In the genomic region with DNA sequence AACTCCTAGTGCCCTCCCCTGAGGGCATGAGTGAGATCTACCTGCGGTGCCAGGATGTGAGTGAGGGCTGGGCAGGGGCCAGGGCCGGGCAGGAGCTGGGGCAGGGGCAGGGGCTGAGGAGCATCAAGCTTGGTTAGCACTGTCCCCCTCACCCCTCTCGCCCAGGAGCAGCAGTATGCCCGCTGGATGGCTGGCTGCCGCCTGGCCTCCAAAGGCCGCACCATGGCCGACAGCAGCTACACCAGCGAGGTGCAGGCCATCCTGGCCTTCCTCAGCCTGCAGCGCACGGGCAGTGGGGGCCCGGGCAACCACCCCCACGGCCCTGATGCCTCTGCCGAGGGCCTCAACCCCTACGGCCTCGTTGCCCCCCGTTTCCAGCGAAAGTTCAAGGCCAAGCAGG, we compare ENCODE assay signal across 21 cellular contexts. TPM values are rescaled to one million over a fixed set of nuclear protein-coding genes. Genes with fewer than 3 reads are reported as not detected.
DNase-seq lines count a peak whose midpoint lies in the region; ATAC-seq, FAIRE-seq and TF ChIP-seq lines count a peak whose summit lies in the region.
"Had no signal": no experiment of that assay in that cellular context is flagged by ENCODE, and none has a peak within 500 bp of the region (broad histone marks: within the 10 kb centered on the region; RNA-seq: fewer than 3 reads in every experiment).

No MANE protein-coding gene starts in this region.

- peak overlapping the region in 2 of 10 donors; percentile 7 to 53 for H3K27ac Mint-ChIP-seq in naive thymus-derived CD8-positive, alpha-beta T cell
- H3K27ac Mint-ChIP-seq: B cell had no signal

- H4K20me1 ChIP-seq in HepG2 (ENCODE audit: insufficient read depth, low read length), result no peaks in the 10 kb centered on the region

- H3K4me2 ChIP-seq in HepG2 (ENCODE audit: low read depth, low read length), result no peak overlapping the region
- H3K4me2 ChIP-seq: A549, KMS-11 had no signal

- TF ChIP-seq POLR2A in HepG2 (IDR thresholded peaks at IDR 0.05; ENCODE audit: insufficient read depth in 1 of 2, low read depth in 2 of 2, low read length in 2 of 2) (no peak), esophagus squamous epithelium (IDR thresholded peaks at IDR 0.05) (no peak)

- no peak overlapping the region for H3K4me3 Mint-ChIP-seq in naive thymus-derived CD8-positive, alpha-beta T cell
- H3K4me3 Mint-ChIP-seq: B cell, CD14-positive monocyte had no signal

- intact Hi-C loops in Right ventricle myocardium inferior (cut with DNase I), result no loop called here
- intact Hi-C loops in HepG2 (cut with micrococcal nuclease; ENCODE audit: unreplicated experiment), result no loop called here
- intact Hi-C loops in esophagus squamous epithelium (cut with DNase I), result no loop called here

- H3K36me3 ChIP-seq in right atrium auricular region (peaks cover 17% of the 10 kb centered on the region), HepG2 (replicated peaks in 1 of 2; ENCODE audit: control insufficient read depth in 1 of 2, insufficient read depth in 2 of 2, low read length in 2 of 2) (peaks cover 0 to 3% of the 10 kb centered on the region in 2 experiments; a peak in 2 of 5 replicates), esophagus squamous epithelium (peaks cover 0 to 39% (median 6%) of the 10 kb centered on the region in 3 donors)

- TF ChIP-seq CTCF in right atrium auricular region (IDR thresholded peaks at IDR 0.05) (no peak), HepG2 (CRISPR knock-in tag; IDR thresholded peaks at IDR 0.05) (no peak), esophagus squamous epithelium (IDR thresholded peaks at IDR 0.05) (no peak)

- H3K27me3 Mint-ChIP-seq in naive thymus-derived CD8-positive, alpha-beta T cell, result no peaks in the 10 kb centered on the region
- H3K27me3 Mint-ChIP-seq: B cell had no signal

- no TSS peak for BruUV-seq in HepG2 (replicated peaks; lab: Mats Ljungman, UMichigan)

- POLR2A ChIA-PET in HepG2 (lab: Yijun Ruan, JAX), result no interaction called here
- POLR2A ChIA-PET in naive thymus-derived CD8-positive, alpha-beta T cell (lab: Charles Lee), result interaction anchor here (1.1 to 7.2 kb wide), 2 partner anchors 8 to 14 kb away, joined by 3 to 83 read pairs; a partner anchor contains a TSS

- H3K4me3 ChIP-seq in right atrium auricular region, result no peak overlapping the region
- H3K4me3 ChIP-seq in HepG2 (replicated peaks in 1 of 3; ENCODE audit: insufficient read depth in 1 of 3, low read depth in 2 of 3, low read length in 3 of 3), result no peak overlapping the region
- no peak overlapping the region for H3K4me3 ChIP-seq in esophagus squamous epithelium
- H3K4me3 ChIP-seq: A549 had no signal

- TF ChIP-seq RAD21 in HepG2 (CRISPR knock-in tag; IDR thresholded peaks at IDR 0.05), result no peak

- H3K27ac ChIP-seq in right atrium auricular region (no peak overlapping the region), HepG2 (ENCODE audit: extremely low read length, insufficient read depth, low read length) (no peak overlapping the region), esophagus squamous epithelium (no peak overlapping the region)
- H3K27ac ChIP-seq: A549, KMS-11 had no signal

- no peak overlapping the region for H2AFZ ChIP-seq in HepG2 (ENCODE audit: low read length)

- no peak for FAIRE-seq in HepG2 (lab: Jason Lieb, UNC)
- FAIRE-seq: A549, D721Med, GM18507 had no signal

- TF ChIP-seq EP300 in HepG2 (IDR thresholded peaks at IDR 0.05; ENCODE audit: low read depth in 2 of 2, low read length in 2 of 2) (no peak), HepG2 (CRISPR knock-in tag; IDR thresholded peaks at IDR 0.05; ENCODE audit: borderline replicate concordance) (no peak)

- no peak overlapping the region for H3K9ac ChIP-seq in HepG2 (ENCODE audit: insufficient read depth, low read depth, low read length)
- H3K9ac ChIP-seq: KMS-11 had no signal

- H3K4me1 Mint-ChIP-seq in naive thymus-derived CD8-positive, alpha-beta T cell, result peaks cover 9 to 20% (median 14%) of the 10 kb centered on the region in 4 donors

- H3K9me3 Mint-ChIP-seq in naive thymus-derived CD8-positive, alpha-beta T cell, result no peaks in the 10 kb centered on the region

- H3K27me3 ChIP-seq in right atrium auricular region (no peaks in the 10 kb centered on the region), HepG2 (ENCODE audit: control insufficient read depth in 1 of 2, insufficient read depth in 2 of 2, low read length in 2 of 2) (no peaks in the 10 kb centered on the region), esophagus squamous epithelium (no peaks in the 10 kb centered on the region)

- H3K4me1 ChIP-seq in right atrium auricular region, result peaks cover 0 to 6% of the 10 kb centered on the region in 2 donors
- H3K4me1 ChIP-seq in HepG2 (ENCODE audit: insufficient read depth, low read length), result peaks cover 37% of the 10 kb centered on the region
- peaks cover 5 to 31% (median 6%) of the 10 kb centered on the region in 3 donors for H3K4me1 ChIP-seq in esophagus squamous epithelium

- H3K36me3 Mint-ChIP-seq in naive thymus-derived CD8-positive, alpha-beta T cell, result peaks cover 0 to 44% (median 0%) of the 10 kb centered on the region in 3 donors

- CTCF ChIA-PET in HepG2 (lab: Yijun Ruan, JAX; ENCODE audit: low intra/inter-chr PET ratio, low total read pairs), result no interaction called here

- 95% methylated on average over 2 of the region's 17 CpGs for WGBS in HepG2 (ENCODE audit: low lambda C conversion rate)
- WGBS in esophagus squamous epithelium, 2 donors, result 89% methylated on average over 3 of the region's 17 CpGs; no CpG with 5 or more reads in 1 of the 2 donors

- ATAC-seq in Right ventricle myocardium inferior (no peak), HepG2 (peak; percentile 5; the same call in 2 of the 3 replicates)
- no peak for ATAC-seq in naive thymus-derived CD8-positive, alpha-beta T cell
- ATAC-seq: A549 had no signal

- no peaks in the 10 kb centered on the region for H3K79me2 ChIP-seq in HepG2 (ENCODE audit: insufficient read depth, low read length)

- H3K9me3 ChIP-seq in right atrium auricular region, result no peaks in the 10 kb centered on the region
- H3K9me3 ChIP-seq in HepG2 (ENCODE audit: low read length), result no peaks in the 10 kb centered on the region
- no peaks in the 10 kb centered on the region for H3K9me3 ChIP-seq in esophagus squamous epithelium
- H3K9me3 ChIP-seq: A549 had no signal

- in situ Hi-C loops in HepG2 (cut with HindIII; ENCODE audit: extremely low pct_ligation_motif_present, low pct_unique_long_range_greater_than_20kb), result no loop called here

- DNase-seq in Right ventricle myocardium inferior (ENCODE audit: missing footprints) (peak; percentile 27), right atrium auricular region (ENCODE audit: low spot score) (no peak), HepG2 (ENCODE audit: low spot score) (no peak), esophagus squamous epithelium (lab: John Stamatoyannopoulos, UW) (no peak), hypothalamus (lab: John Stamatoyannopoulos, UW) (no peak)
- DNase-seq in naive thymus-derived CD8-positive, alpha-beta T cell, result no peak
- DNase-seq: DMS53, GDM1, NCI-H1105, NCI-H146, NCI-H2029, NCI-H2227 treated with DMSO at 0.1 percent for 48 hours, NCI-H510A, NCI-H748 treated with DMSO at 0.1 percent for 48 hours had no signal

RNA-seq across cellular contexts. Expression of a gene that starts 5.7 kb away (rescaled TPM):
- total RNA-seq in Right ventricle myocardium inferior (71.9 TPM), right atrium auricular region (10 to 100 TPM; 86.0 to 95.8 TPM), HepG2 (2016; rRNA removed; fragmentation: Illumina TruSeq; extraction: Trizol) (21.0 and 24.8 TPM in 2 replicates), esophagus squamous epithelium (10 to 100 TPM; 23.9 to 68.7 (median 45.8) TPM)
- total RNA-seq in HepG2 (2016; cell fraction: cytosol; rRNA removed; fragmentation: Illumina TruSeq; extraction: Trizol; ENCODE audit: low read depth), result 51.8 and 67.6 TPM in 2 replicates
- total RNA-seq in HepG2 (2016; cell fraction: insoluble cytoplasmic fraction; rRNA removed; fragmentation: Illumina TruSeq; extraction: Trizol), result 18.2 and 26.1 TPM in 2 replicates
- 40.6 and 48.2 TPM in 2 replicates for total RNA-seq in HepG2 (2016; cell fraction: membrane; rRNA removed; fragmentation: Illumina TruSeq; extraction: Trizol)
- 17.4 and 18.2 TPM in 2 replicates for total RNA-seq in HepG2 (2016; cell fraction: nucleus; rRNA removed; fragmentation: Illumina TruSeq; extraction: Trizol)
- 40.7 and 45.1 TPM in 2 replicates for polyA plus RNA-seq in HepG2 (2011; rRNA removed)
- polyA plus RNA-seq in HepG2 (2011; cell fraction: cytosol; rRNA removed), result 33.6 and 56.7 TPM in 2 replicates
- 175 and 197 TPM in 2 replicates for polyA plus RNA-seq in HepG2 (2011; cell fraction: nucleus; rRNA removed)
- polyA plus RNA-seq in HepG2 (2012), result 24.3 TPM in 2 replicates
- 59.1 and 73.2 TPM in 2 replicates for polyA plus RNA-seq in HepG2 (2016; cell fraction: cytosol; fragmentation: Illumina TruSeq; extraction: Trizol; ENCODE audit: low read depth)
- polyA plus RNA-seq in HepG2 (2016; cell fraction: insoluble cytoplasmic fraction; fragmentation: Illumina TruSeq; extraction: Trizol; ENCODE audit: low read depth), result 18.0 and 24.7 TPM in 2 replicates
- 41.3 and 42.8 TPM in 2 replicates for polyA plus RNA-seq in HepG2 (2016; cell fraction: membrane; fragmentation: Illumina TruSeq; extraction: Trizol; ENCODE audit: low read depth)
- polyA plus RNA-seq in HepG2 (2016; cell fraction: nucleus; fragmentation: Illumina TruSeq; extraction: Trizol; ENCODE audit: insufficient read depth, low read depth), result 39.3 and 44.3 TPM in 2 replicates
- polyA minus RNA-seq in HepG2 (2011; rRNA and poly(A)+ RNA removed; ENCODE audit: low replicate concordance), result 34.0 and 59.0 TPM in 2 replicates
- polyA minus RNA-seq in HepG2 (2011; cell fraction: cytosol; rRNA and poly(A)+ RNA removed), result 15.5 and 17.8 TPM in 2 replicates
- polyA minus RNA-seq in HepG2 (2011; cell fraction: nucleus; rRNA and poly(A)+ RNA removed), result 14.8 and 16.0 TPM in 2 replicates
- 10 to 100 TPM; 40.2 to 41.0 TPM for total RNA-seq in naive thymus-derived CD8-positive, alpha-beta T cell
- polyA plus RNA-seq in naive thymus-derived CD8-positive, alpha-beta T cell, result 10 to 100 TPM; 47.2 to 54.2 (median 51.4) TPM

RNA-seq across cellular contexts. Expression of a gene that starts 5.8 kb away (rescaled TPM):
- total RNA-seq in Right ventricle myocardium inferior (66.4 TPM), right atrium auricular region (10 to 100 TPM; 73.3 to 95.6 TPM), HepG2 (2016; rRNA removed; fragmentation: Illumina TruSeq; extraction: Trizol) (38.5 and 39.8 TPM in 2 replicates), esophagus squamous epithelium (10 to 100 TPM; 44.0 to 60.1 (median 50.7) TPM)
- 48.7 and 58.7 TPM in 2 replicates for total RNA-seq in HepG2 (2016; cell fraction: cytosol; rRNA removed; fragmentation: Illumina TruSeq; extraction: Trizol; ENCODE audit: low read depth)
- total RNA-seq in HepG2 (2016; cell fraction: insoluble cytoplasmic fraction; rRNA removed; fragmentation: Illumina TruSeq; extraction: Trizol), result 37.6 and 40.0 TPM in 2 replicates
- 48.0 and 62.5 TPM in 2 replicates for total RNA-seq in HepG2 (2016; cell fraction: membrane; rRNA removed; fragmentation: Illumina TruSeq; extraction: Trizol)
- 18.9 and 27.6 TPM in 2 replicates for total RNA-seq in HepG2 (2016; cell fraction: nucleus; rRNA removed; fragmentation: Illumina TruSeq; extraction: Trizol)
- 33.5 and 38.6 TPM in 2 replicates for polyA plus RNA-seq in HepG2 (2011; rRNA removed)
- polyA plus RNA-seq in HepG2 (2011; cell fraction: cytosol; rRNA removed), result 23.8 and 46.2 TPM in 2 replicates
- 106 and 113 TPM in 2 replicates for polyA plus RNA-seq in HepG2 (2011; cell fraction: nucleus; rRNA removed)
- 14.6 and 20.4 TPM in 2 replicates for polyA plus RNA-seq in HepG2 (2012)
- 41.8 and 51.1 TPM in 2 replicates for polyA plus RNA-seq in HepG2 (2016; cell fraction: cytosol; fragmentation: Illumina TruSeq; extraction: Trizol; ENCODE audit: low read depth)
- polyA plus RNA-seq in HepG2 (2016; cell fraction: insoluble cytoplasmic fraction; fragmentation: Illumina TruSeq; extraction: Trizol; ENCODE audit: low read depth), result 30.6 and 31.0 TPM in 2 replicates
- 38.0 and 47.3 TPM in 2 replicates for polyA plus RNA-seq in HepG2 (2016; cell fraction: membrane; fragmentation: Illumina TruSeq; extraction: Trizol; ENCODE audit: low read depth)
- 38.7 and 47.5 TPM in 2 replicates for polyA plus RNA-seq in HepG2 (2016; cell fraction: nucleus; fragmentation: Illumina TruSeq; extraction: Trizol; ENCODE audit: insufficient read depth, low read depth)
- 36.4 and 41.0 TPM in 2 replicates for polyA minus RNA-seq in HepG2 (2011; rRNA and poly(A)+ RNA removed; ENCODE audit: low replicate concordance)
- polyA minus RNA-seq in HepG2 (2011; cell fraction: cytosol; rRNA and poly(A)+ RNA removed), result 15.6 and 16.6 TPM in 2 replicates
- 25.8 and 28.7 TPM in 2 replicates for polyA minus RNA-seq in HepG2 (2011; cell fraction: nucleus; rRNA and poly(A)+ RNA removed)
- 10 to 100 TPM; 77.1 to 83.8 TPM for total RNA-seq in naive thymus-derived CD8-positive, alpha-beta T cell
- 10 to 100 TPM; 43.4 to 50.4 (median 48.2) TPM for polyA plus RNA-seq in naive thymus-derived CD8-positive, alpha-beta T cell

RNA-seq across cellular contexts. Expression of a gene that starts 10.1 kb away (rescaled TPM):
- total RNA-seq in Right ventricle myocardium inferior (53.5 TPM), right atrium auricular region (10 to 100 TPM; 24.7 to 32.1 TPM), HepG2 (2016; rRNA removed; fragmentation: Illumina TruSeq; extraction: Trizol) (7.1 and 10.3 TPM in 2 replicates), esophagus squamous epithelium (10 to 100 TPM in 3 of 4 donors, 1 to 10 TPM in 1; 8.9 to 27.1 (median 16.8) TPM)
- 28.3 and 35.6 TPM in 2 replicates for total RNA-seq in HepG2 (2016; cell fraction: cytosol; rRNA removed; fragmentation: Illumina TruSeq; extraction: Trizol; ENCODE audit: low read depth)
- total RNA-seq in HepG2 (2016; cell fraction: insoluble cytoplasmic fraction; rRNA removed; fragmentation: Illumina TruSeq; extraction: Trizol), result 6.3 and 10.4 TPM in 2 replicates
- 28.1 and 29.9 TPM in 2 replicates for total RNA-seq in HepG2 (2016; cell fraction: membrane; rRNA removed; fragmentation: Illumina TruSeq; extraction: Trizol)
- 5.2 and 8.8 TPM in 2 replicates for total RNA-seq in HepG2 (2016; cell fraction: nucleus; rRNA removed; fragmentation: Illumina TruSeq; extraction: Trizol)
- polyA plus RNA-seq in HepG2 (2011; rRNA removed), result 60.8 and 70.9 TPM in 2 replicates
- polyA plus RNA-seq in HepG2 (2011; cell fraction: cytosol; rRNA removed), result 33.5 and 51.1 TPM in 2 replicates
- 73.5 and 95.2 TPM in 2 replicates for polyA plus RNA-seq in HepG2 (2011; cell fraction: nucleus; rRNA removed)
- 39.4 and 41.6 TPM in 2 replicates for polyA plus RNA-seq in HepG2 (2012)
- 106 and 114 TPM in 2 replicates for polyA plus RNA-seq in HepG2 (2016; cell fraction: cytosol; fragmentation: Illumina TruSeq; extraction: Trizol; ENCODE audit: low read depth)
- 22.4 and 29.3 TPM in 2 replicates for polyA plus RNA-seq in HepG2 (2016; cell fraction: insoluble cytoplasmic fraction; fragmentation: Illumina TruSeq; extraction: Trizol; ENCODE audit: low read depth)
- 95.1 and 103 TPM in 2 replicates for polyA plus RNA-seq in HepG2 (2016; cell fraction: membrane; fragmentation: Illumina TruSeq; extraction: Trizol; ENCODE audit: low read depth)
- polyA plus RNA-seq in HepG2 (2016; cell fraction: nucleus; fragmentation: Illumina TruSeq; extraction: Trizol; ENCODE audit: insufficient read depth, low read depth), result 38.2 and 42.5 TPM in 2 replicates
- 22.4 and 24.1 TPM in 2 replicates for polyA minus RNA-seq in HepG2 (2011; rRNA and poly(A)+ RNA removed; ENCODE audit: low replicate concordance)
- polyA minus RNA-seq in HepG2 (2011; cell fraction: cytosol; rRNA and poly(A)+ RNA removed), result 10.7 and 10.8 TPM in 2 replicates
- 6.1 and 7.1 TPM in 2 replicates for polyA minus RNA-seq in HepG2 (2011; cell fraction: nucleus; rRNA and poly(A)+ RNA removed)
- 10 to 100 TPM; 54.9 to 56.2 TPM for total RNA-seq in naive thymus-derived CD8-positive, alpha-beta T cell
- 10 to 100 TPM; 21.5 to 33.2 (median 30.9) TPM for polyA plus RNA-seq in naive thymus-derived CD8-positive, alpha-beta T cell

RNA-seq across cellular contexts. Expression of a gene that starts 13.8 kb away (rescaled TPM):
- total RNA-seq in Right ventricle myocardium inferior (9.6 TPM), right atrium auricular region (10 to 100 TPM in 1 of 2 donors, 1 to 10 TPM in 1; 6.3 to 19.4 TPM), HepG2 (2016; rRNA removed; fragmentation: Illumina TruSeq; extraction: Trizol) (not detected in 2 replicates), esophagus squamous epithelium (10 to 100 TPM in 2 of 4 donors, 1 to 10 TPM in 2; 3.8 to 16.9 (median 10.6) TPM)
- total RNA-seq in HepG2 (2016; cell fraction: cytosol; rRNA removed; fragmentation: Illumina TruSeq; extraction: Trizol; ENCODE audit: low read depth), result not detected in 2 replicates
- total RNA-seq in HepG2 (2016; cell fraction: insoluble cytoplasmic fraction; rRNA removed; fragmentation: Illumina TruSeq; extraction: Trizol), result 0.30 TPM in 1 of 2 replicates, not detected in the other
- 0.22 TPM in 1 of 2 replicates, not detected in the other for total RNA-seq in HepG2 (2016; cell fraction: membrane; rRNA removed; fragmentation: Illumina TruSeq; extraction: Trizol)
- not detected in 2 replicates for total RNA-seq in HepG2 (2016; cell fraction: nucleus; rRNA removed; fragmentation: Illumina TruSeq; extraction: Trizol)
- 0.16 and 0.29 TPM in 2 replicates for polyA plus RNA-seq in HepG2 (2011; rRNA removed)
- polyA plus RNA-seq in HepG2 (2011; cell fraction: cytosol; rRNA removed), result 0.11 and 0.15 TPM in 2 replicates
- polyA plus RNA-seq in HepG2 (2011; cell fraction: nucleus; rRNA removed), result 2.4 and 3.6 TPM in 2 replicates
- polyA plus RNA-seq in HepG2 (2012), result 0.40 and 0.93 TPM in 2 replicates
- polyA plus RNA-seq in HepG2 (2016; cell fraction: cytosol; fragmentation: Illumina TruSeq; extraction: Trizol; ENCODE audit: low read depth), result not detected in 2 replicates
- polyA plus RNA-seq in HepG2 (2016; cell fraction: insoluble cytoplasmic fraction; fragmentation: Illumina TruSeq; extraction: Trizol; ENCODE audit: low read depth), result not detected in 2 replicates
- 0.08 TPM in 1 of 2 replicates, not detected in the other for polyA plus RNA-seq in HepG2 (2016; cell fraction: membrane; fragmentation: Illumina TruSeq; extraction: Trizol; ENCODE audit: low read depth)
- 0.75 TPM in 1 of 2 replicates, not detected in the other for polyA plus RNA-seq in HepG2 (2016; cell fraction: nucleus; fragmentation: Illumina TruSeq; extraction: Trizol; ENCODE audit: insufficient read depth, low read depth)
- 0.76 and 0.91 TPM in 2 replicates for polyA minus RNA-seq in HepG2 (2011; rRNA and poly(A)+ RNA removed; ENCODE audit: low replicate concordance)
- not detected in 2 replicates for polyA minus RNA-seq in HepG2 (2011; cell fraction: cytosol; rRNA and poly(A)+ RNA removed)
- 0.12 and 1.3 TPM in 2 replicates for polyA minus RNA-seq in HepG2 (2011; cell fraction: nucleus; rRNA and poly(A)+ RNA removed)
- total RNA-seq in naive thymus-derived CD8-positive, alpha-beta T cell, result 100 to 1,000 TPM; 104 to 108 TPM
- polyA plus RNA-seq in naive thymus-derived CD8-positive, alpha-beta T cell, result 100 to 1,000 TPM; 125 to 149 (median 129) TPM
- total RNA-seq: H4 had no signal

RNA-seq across cellular contexts. Expression of a gene that starts 14.1 kb away (rescaled TPM):
- total RNA-seq in Right ventricle myocardium inferior (272 TPM), right atrium auricular region (100 to 1,000 TPM; 153 to 201 TPM), HepG2 (2016; rRNA removed; fragmentation: Illumina TruSeq; extraction: Trizol) (10.1 and 11.3 TPM in 2 replicates), esophagus squamous epithelium (10 to 100 TPM; 18.0 to 50.5 (median 30.9) TPM)
- 33.3 and 36.0 TPM in 2 replicates for total RNA-seq in HepG2 (2016; cell fraction: cytosol; rRNA removed; fragmentation: Illumina TruSeq; extraction: Trizol; ENCODE audit: low read depth)
- total RNA-seq in HepG2 (2016; cell fraction: insoluble cytoplasmic fraction; rRNA removed; fragmentation: Illumina TruSeq; extraction: Trizol), result 7.7 and 10.8 TPM in 2 replicates
- 38.1 and 42.4 TPM in 2 replicates for total RNA-seq in HepG2 (2016; cell fraction: membrane; rRNA removed; fragmentation: Illumina TruSeq; extraction: Trizol)
- total RNA-seq in HepG2 (2016; cell fraction: nucleus; rRNA removed; fragmentation: Illumina TruSeq; extraction: Trizol), result 6.0 and 7.4 TPM in 2 replicates
- polyA plus RNA-seq in HepG2 (2011; rRNA removed), result 9.0 and 10.8 TPM in 2 replicates
- polyA plus RNA-seq in HepG2 (2011; cell fraction: cytosol; rRNA removed), result 6.4 and 7.2 TPM in 2 replicates
- polyA plus RNA-seq in HepG2 (2011; cell fraction: nucleus; rRNA removed), result 14.7 and 17.2 TPM in 2 replicates
- 40.4 and 54.0 TPM in 2 replicates for polyA plus RNA-seq in HepG2 (2012)
- 75.5 and 81.3 TPM in 2 replicates for polyA plus RNA-seq in HepG2 (2016; cell fraction: cytosol; fragmentation: Illumina TruSeq; extraction: Trizol; ENCODE audit: low read depth)
- 19.0 and 24.4 TPM in 2 replicates for polyA plus RNA-seq in HepG2 (2016; cell fraction: insoluble cytoplasmic fraction; fragmentation: Illumina TruSeq; extraction: Trizol; ENCODE audit: low read depth)
- 73.2 and 75.8 TPM in 2 replicates for polyA plus RNA-seq in HepG2 (2016; cell fraction: membrane; fragmentation: Illumina TruSeq; extraction: Trizol; ENCODE audit: low read depth)
- polyA plus RNA-seq in HepG2 (2016; cell fraction: nucleus; fragmentation: Illumina TruSeq; extraction: Trizol; ENCODE audit: insufficient read depth, low read depth), result 29.2 and 36.6 TPM in 2 replicates
- polyA minus RNA-seq in HepG2 (2011; rRNA and poly(A)+ RNA removed; ENCODE audit: low replicate concordance), result 8.3 and 8.6 TPM in 2 replicates
- polyA minus RNA-seq in HepG2 (2011; cell fraction: cytosol; rRNA and poly(A)+ RNA removed), result 9.6 and 10.8 TPM in 2 replicates
- polyA minus RNA-seq in HepG2 (2011; cell fraction: nucleus; rRNA and poly(A)+ RNA removed), result 2.8 and 3.7 TPM in 2 replicates
- total RNA-seq in naive thymus-derived CD8-positive, alpha-beta T cell, result 10 to 100 TPM; 59.7 to 62.1 TPM
- polyA plus RNA-seq in naive thymus-derived CD8-positive, alpha-beta T cell, result 10 to 100 TPM; 11.2 to 28.1 (median 16.9) TPM
